In genomic region chr1:168483531-168483930, GRCh38 we compare ENCODE assay signal across 14 cellular contexts.
DNase-seq lines count a peak whose midpoint lies in the region; ATAC-seq and TF ChIP-seq lines count a peak whose summit lies in the region.
"Had no signal": no experiment of that assay in that cellular context is flagged by ENCODE, and none has a peak within 500 bp of the region (broad histone marks: within the 10 kb centered on the region; RNA-seq: fewer than 3 reads in every experiment).

No MANE protein-coding gene starts in this region.

- H3K4me1 ChIP-seq in foreskin keratinocyte: peaks cover 18% of the 10 kb centered on the region
- H3K4me1 ChIP-seq in skeletal muscle tissue (ENCODE audit: control insufficient read depth in 3 of 3, insufficient read depth in 3 of 3, low read length in 3 of 3): peaks cover 0 to 3% (median 0%) of the 10 kb centered on the region in 3 donors
- H3K4me1 ChIP-seq: thyroid gland had no signal

- H3K36me3 Mint-ChIP-seq in activated naive CD8-positive, alpha-beta T cell: peaks cover 2% of the 10 kb centered on the region

- no peaks in the 10 kb centered on the region for H3K27me3 Mint-ChIP-seq in activated naive CD8-positive, alpha-beta T cell
- H3K27me3 Mint-ChIP-seq: activated naive CD8-positive, alpha-beta T cell treated with anti-CD3 and anti-CD28 coated beads, Interleukin-2, amount 10 ng/mL, durations not matched to agents 7 days and 5 days had no signal

- peaks cover 74% of the 10 kb centered on the region for H3K4me1 Mint-ChIP-seq in activated naive CD8-positive, alpha-beta T cell (ENCODE audit: low read depth)

- H3K9me3 Mint-ChIP-seq in activated naive CD8-positive, alpha-beta T cell (ENCODE audit: low read depth): no peaks in the 10 kb centered on the region

- H3K36me3 ChIP-seq in skeletal muscle tissue (ENCODE audit: control insufficient read depth in 3 of 3, insufficient read depth in 3 of 3, low read length in 3 of 3): no peaks in the 10 kb centered on the region
- H3K36me3 ChIP-seq: Peyer's patch, thyroid gland had no signal

- no peak overlapping the region for H3K27ac ChIP-seq in foreskin keratinocyte
- H3K27ac ChIP-seq in skeletal muscle tissue (ENCODE audit: low read depth, low read length): peak overlapping the region; percentile 30

- DNase-seq in SIG-M5 treated with dmso at 0.1 percent for 504 hours (lab: John Stamatoyannopoulos, UW; ENCODE audit: unreplicated experiment) (peak; percentile 24), SIG-M5 (lab: John Stamatoyannopoulos, UW) (no peak), foreskin keratinocyte (peak; percentile 85 to 86), NCI-H1048 (lab: John Stamatoyannopoulos, UW) (no peak), COLO668 (lab: John Stamatoyannopoulos, UW; ENCODE audit: unreplicated experiment) (no peak)
- DNase-seq: activated CD4-positive, CD25-positive, alpha-beta regulatory T cell treated with anti-CD3 and anti-CD28 coated beads, Interleukin-2, amount 50 U/mL, for 72 hours; activated naive CD8-positive, alpha-beta T cell treated with anti-CD3 and anti-CD28 coated beads, Interleukin-2, amount 10 ng/mL, durations not matched to agents 7 days and 5 days; NCI-H2081; Peyer's patch; stimulated activated CD4-positive, alpha-beta T cell treated with anti-CD3 and anti-CD28 coated beads, Interleukin-2, amount 100 ng/mL, for 48 hours; thyroid gland had no signal

- peak overlapping the region; percentile 76 for H3K27ac Mint-ChIP-seq in activated naive CD8-positive, alpha-beta T cell

- peak overlapping the region; percentile 4 for H3K4me3 Mint-ChIP-seq in activated naive CD8-positive, alpha-beta T cell

- H3K9me3 ChIP-seq in skeletal muscle tissue (ENCODE audit: control insufficient read depth in 3 of 3, low read length in 3 of 3): no peaks in the 10 kb centered on the region
- H3K9me3 ChIP-seq: Peyer's patch, thyroid gland had no signal

- no peak for TF ChIP-seq CTCF in foreskin keratinocyte (conservative IDR thresholded peaks at IDR 0.05)

- ATAC-seq in foreskin keratinocyte: peak; percentile 74
- no peak for ATAC-seq in GM18868 (IDR thresholded peaks at IDR 0.05; ENCODE audit: unreplicated experiment)

- H3K9ac ChIP-seq in skeletal muscle tissue (ENCODE audit: low read depth in 1 of 3, low read length in 3 of 3): no peak overlapping the region

- H3K27me3 ChIP-seq in foreskin keratinocyte (no peaks in the 10 kb centered on the region), skeletal muscle tissue (ENCODE audit: control insufficient read depth in 3 of 3, insufficient read depth in 3 of 3, low read length in 3 of 3) (no peaks in the 10 kb centered on the region)
- H3K27me3 ChIP-seq: Peyer's patch, thyroid gland had no signal

- H3K4me3 ChIP-seq in skeletal muscle tissue (ENCODE audit: low read length in 3 of 3): no peak overlapping the region
- H3K4me3 ChIP-seq: Peyer's patch, thyroid gland had no signal

Comparison
In these comparisons a context has a peak if more than half of its experiments do, and no peak if none do; other contexts are left out.
1. DNase-seq: peak in SIG-M5 treated with dmso at 0.1 percent for 504 hours (single experiment) and foreskin keratinocyte (2 of 2); none in SIG-M5 (single experiment), NCI-H1048 (single experiment) and COLO668 (single experiment).